In the genomic region with DNA sequence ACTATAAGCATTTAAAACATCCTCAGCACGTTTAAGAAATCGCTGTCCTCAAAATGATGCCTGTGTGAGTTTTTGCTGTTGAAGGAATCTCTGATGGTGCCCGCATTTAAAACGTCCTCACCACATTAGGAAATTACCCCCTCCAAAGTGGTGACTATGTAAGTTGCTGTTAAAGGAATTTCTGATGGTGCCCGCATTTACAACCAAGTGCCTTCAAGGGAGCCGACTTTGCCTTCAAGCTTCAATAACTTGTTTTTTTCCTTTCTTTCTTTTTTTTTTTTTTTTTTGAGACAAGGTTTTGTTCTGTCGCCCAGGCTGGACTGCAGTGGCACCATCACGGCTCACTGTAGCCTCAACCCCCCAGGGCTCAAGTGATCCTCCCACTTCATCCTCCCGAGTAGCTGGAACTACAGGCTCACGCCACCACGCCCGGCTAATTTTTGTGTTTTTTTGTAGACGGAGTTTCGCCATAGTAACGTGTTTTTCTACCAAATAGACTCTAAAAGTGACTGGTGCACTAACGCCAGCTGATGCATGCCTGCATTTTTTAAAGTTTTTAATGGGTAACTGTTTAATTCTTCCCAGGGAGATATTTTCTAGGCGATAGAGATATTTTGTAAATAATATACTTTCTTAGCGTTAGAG, we compare ENCODE assay signal across 16 cellular contexts. TPM values are rescaled to one million over a fixed set of nuclear protein-coding genes. Genes with fewer than 3 reads are reported as not detected.
DNase-seq lines count a peak whose midpoint lies in the region; ATAC-seq and TF ChIP-seq lines count a peak whose summit lies in the region.
"Had no signal": no experiment of that assay in that cellular context is flagged by ENCODE, and none has a peak within 500 bp of the region (broad histone marks: within the 10 kb centered on the region; RNA-seq: fewer than 3 reads in every experiment).

No MANE protein-coding gene starts in this region.

- DNase-seq in T-helper 17 cell: no peak
- peak; percentile 53 for DNase-seq in left kidney (ENCODE audit: low read depth, low spot score)
- peak; percentile 97 to 100 for DNase-seq in trophoblast cell
- no peak for DNase-seq in RWPE1 (ENCODE audit: low spot score)
- DNase-seq in NCI-H774 (lab: John Stamatoyannopoulos, UW): no peak
- DNase-seq: Calu3; CD8-positive, alpha-beta T cell; DMS79 treated with DMSO at 0.1 percent for 48 hours; GF-D8; GM23248; IMR-90 had no signal

- no CpG with 5 or more reads among the region's 18 CpGs for WGBS in trophoblast cell (ENCODE audit: extremely low coverage, insufficient coverage, insufficient read length)

- no peak overlapping the region for H3K4me3 Mint-ChIP-seq in T-helper 17 cell
- H3K4me3 Mint-ChIP-seq: B cell; CD8-positive, alpha-beta T cell had no signal

- H3K9ac ChIP-seq in trophoblast cell (ENCODE audit: low read length): no peak overlapping the region
- H3K9ac ChIP-seq: BLaER1 treated with 17β-estradiol and CSF1 and Interleukin-3, amounts not matched to agents 10 nM and 100 nM; GM23248 had no signal

- H2BK120ac ChIP-seq in trophoblast cell (ENCODE audit: insufficient read depth, low read length, poor library complexity): no peak overlapping the region

- no peaks in the 10 kb centered on the region for H3K79me2 ChIP-seq in trophoblast cell (ENCODE audit: control insufficient read depth, insufficient read depth, low read length, poor library complexity)

- H3K36me3 ChIP-seq in trophoblast cell (ENCODE audit: control insufficient read depth in 1 of 2, insufficient read depth in 2 of 2, low read length in 2 of 2): no peaks in the 10 kb centered on the region
- H3K36me3 ChIP-seq: BLaER1 treated with 17β-estradiol and CSF1 and Interleukin-3, amounts not matched to agents 10 nM and 100 nM; HAP-1 had no signal

- H2AFZ ChIP-seq in trophoblast cell (ENCODE audit: insufficient read depth, low read length, poor library complexity): no peak overlapping the region
- H2AFZ ChIP-seq: GM23248 had no signal

- H3K9me3 ChIP-seq in T-helper 17 cell (ENCODE audit: control insufficient read depth, low read length, poor library complexity, severe bottlenecking) (no peaks in the 10 kb centered on the region), trophoblast cell (ENCODE audit: insufficient read depth, low read depth, low read length) (no peaks in the 10 kb centered on the region)
- H3K9me3 ChIP-seq: BLaER1 treated with 17β-estradiol and CSF1 and Interleukin-3, amounts not matched to agents 10 nM and 100 nM; HAP-1 had no signal

- H3K4me3 ChIP-seq in trophoblast cell (ENCODE audit: low read depth, low read length): no peak overlapping the region
- H3K4me3 ChIP-seq: BLaER1 treated with 17β-estradiol and CSF1 and Interleukin-3, amounts not matched to agents 10 nM and 100 nM; GM23248; HAP-1 had no signal

- H2BK5ac ChIP-seq in trophoblast cell (ENCODE audit: low read depth, low read length, poor library complexity): no peak overlapping the region

- H3K27ac Mint-ChIP-seq in T-helper 17 cell: peak overlapping the region; percentile 68
- H3K27ac Mint-ChIP-seq: B cell had no signal

- H3K18ac ChIP-seq in trophoblast cell (ENCODE audit: low read length): no peak overlapping the region

- H3K4me2 ChIP-seq in trophoblast cell (ENCODE audit: low read length): no peak overlapping the region
- H3K4me2 ChIP-seq: BLaER1 treated with 17β-estradiol and CSF1 and Interleukin-3, amounts not matched to agents 10 nM and 100 nM had no signal

- H2BK12ac ChIP-seq in trophoblast cell (ENCODE audit: low read length): peak overlapping the region; percentile 68

- no peak overlapping the region for H3K14ac ChIP-seq in trophoblast cell (ENCODE audit: low read length)

- no peak overlapping the region for H3K27ac ChIP-seq in trophoblast cell (ENCODE audit: low read depth, low read length)
- H3K27ac ChIP-seq in RWPE1: no peak overlapping the region
- H3K27ac ChIP-seq: BLaER1 treated with 17β-estradiol and CSF1 and Interleukin-3, amounts not matched to agents 10 nM and 100 nM; GM23248 had no signal

- H3K27me3 ChIP-seq in trophoblast cell (ENCODE audit: insufficient read depth, low read length): no peaks in the 10 kb centered on the region
- H3K27me3 ChIP-seq: BLaER1 treated with 17β-estradiol and CSF1 and Interleukin-3, amounts not matched to agents 10 nM and 100 nM had no signal

- H3K79me1 ChIP-seq in trophoblast cell (ENCODE audit: low read length): peaks cover 8% of the 10 kb centered on the region

- H3K36me3 Mint-ChIP-seq in T-helper 17 cell (ENCODE audit: low read depth): no peaks in the 10 kb centered on the region
- H3K36me3 Mint-ChIP-seq: CD8-positive, alpha-beta T cell had no signal

- H4K91ac ChIP-seq in trophoblast cell (ENCODE audit: low read depth, low read length): peak overlapping the region; percentile 69

- ATAC-seq in T-helper 17 cell (no peak), HG02884 (IDR thresholded peaks at IDR 0.05; ENCODE audit: unreplicated experiment) (no peak), HG03025 (IDR thresholded peaks at IDR 0.05; ENCODE audit: low FRiP score, unreplicated experiment) (no peak)
- ATAC-seq: CD8-positive, alpha-beta T cell had no signal

- no peak overlapping the region for H2AK5ac ChIP-seq in trophoblast cell (ENCODE audit: low read length)

- no peak for TF ChIP-seq CTCF in RWPE1 (conservative IDR thresholded peaks at IDR 0.05; ENCODE audit: low read depth)

- POLR2A ChIA-PET in RWPE1 (lab: Yijun Ruan, JAX; ENCODE audit: low non-redundant PET): no interaction called here

- H3K4me1 ChIP-seq in trophoblast cell (ENCODE audit: control insufficient read depth in 1 of 2, insufficient read depth in 2 of 2, low read length in 2 of 2): peaks cover 0 to 11% of the 10 kb centered on the region in 2 experiments
- H3K4me1 ChIP-seq: HAP-1 had no signal

- H3K27me3 Mint-ChIP-seq in T-helper 17 cell: peaks cover 4% of the 10 kb centered on the region
- H3K27me3 Mint-ChIP-seq: B cell had no signal

- no peak overlapping the region for H3K4ac ChIP-seq in trophoblast cell (ENCODE audit: low read depth, low read length)

- H3K23ac ChIP-seq in trophoblast cell (ENCODE audit: low read length): no peak overlapping the region

- peaks cover 14% of the 10 kb centered on the region for H3K4me1 Mint-ChIP-seq in T-helper 17 cell
- H3K4me1 Mint-ChIP-seq: B cell had no signal

- H4K8ac ChIP-seq in trophoblast cell (ENCODE audit: low read depth, low read length): no peak overlapping the region

- CTCF ChIA-PET in RWPE1 (lab: Yijun Ruan, JAX): interaction anchor here (0.7 kb wide), 1 partner anchor 64 kb away, joined by 7 read pairs; no protein-coding TSS in a partner anchor

- no peak overlapping the region for H4K12ac ChIP-seq in trophoblast cell (ENCODE audit: low read depth, low read length)

RNA-seq across cellular contexts. Expression of gene TSEN2, which starts 19.0 kb away (rescaled TPM):
- total RNA-seq in T-helper 17 cell: 10 to 100 TPM in 1 of 2 donors, 1 to 10 TPM in 1; 9.1 to 12.5 TPM
- 3.4 and 3.7 TPM in 2 replicates for polyA plus RNA-seq in trophoblast cell (2013)

Comparison
In these comparisons a context has a peak if more than half of its experiments do, and no peak if none do; other contexts are left out.
1. DNase-seq: peak in left kidney (single experiment) and trophoblast cell (2 of 2); none in T-helper 17 cell (0 of 3), RWPE1 (single experiment) and NCI-H774 (single experiment).